In the genomic region with DNA sequence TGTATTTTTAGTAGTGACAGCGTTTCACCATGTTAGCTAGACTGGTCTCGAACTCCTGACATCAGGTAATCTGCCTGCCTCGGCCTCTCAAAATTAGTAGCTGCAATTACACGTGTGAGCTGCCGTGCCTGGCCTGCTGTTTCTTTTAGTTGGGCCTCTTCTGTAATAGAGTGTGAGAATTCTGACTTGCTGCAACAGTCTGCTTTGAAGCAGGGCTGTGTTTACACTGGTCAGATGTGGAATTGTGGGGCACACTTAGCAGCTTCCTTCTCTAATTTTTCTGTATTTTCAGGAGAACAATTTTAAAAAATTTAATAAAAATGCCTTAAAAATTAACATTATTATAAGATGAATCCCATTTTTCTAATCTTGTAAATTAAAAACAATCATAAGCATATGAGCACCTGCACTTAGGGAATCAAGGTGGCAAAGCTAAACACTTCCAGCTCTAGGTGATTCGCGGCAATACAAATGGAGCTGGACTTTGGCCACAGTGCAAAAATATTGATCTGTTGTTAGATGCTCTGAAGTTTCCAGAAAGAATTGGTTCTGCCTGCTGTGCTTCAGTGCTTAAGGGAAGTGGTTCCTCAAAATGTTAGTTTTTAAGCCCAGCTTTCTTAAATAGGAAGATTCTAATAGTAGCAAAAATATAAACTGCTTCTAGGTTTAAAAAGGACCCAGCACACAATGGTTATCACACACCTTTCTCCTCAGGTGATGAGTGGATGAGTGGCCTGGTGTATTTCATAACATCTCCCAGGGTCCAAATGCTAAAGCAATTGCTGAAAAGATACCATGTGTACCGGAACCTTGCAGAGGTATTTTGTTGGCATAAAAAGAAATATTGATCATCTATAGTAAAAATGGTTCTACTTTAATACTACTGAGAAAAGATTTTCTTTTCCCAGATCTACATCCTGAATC, we compare ENCODE assay signal across 22 cellular contexts.
DNase-seq lines count a peak whose midpoint lies in the region; ATAC-seq and TF ChIP-seq lines count a peak whose summit lies in the region.
"Had no signal": no experiment of that assay in that cellular context is flagged by ENCODE, and none has a peak within 500 bp of the region (broad histone marks: within the 10 kb centered on the region; RNA-seq: fewer than 3 reads in every experiment).

No MANE protein-coding gene starts in this region.

- DNase-seq in HuH-7 (ENCODE audit: low spot score): peak; percentile 9
- DNase-seq in left lobe of liver (ENCODE audit: low spot score): peak; percentile 48
- no peak for DNase-seq in anterior cingulate cortex (lab: John Stamatoyannopoulos, UW)
- DNase-seq in ACHN: no peak
- no peak for DNase-seq in DMS 273 (lab: John Stamatoyannopoulos, UW; ENCODE audit: unreplicated experiment)
- DNase-seq: Calu3, DMS153, DND-41, H7, IMR-90, KG1, MM.1S, NCI-H2029, NCI-H446, NCI-H524 treated with DMSO at 0.1 percent for 48 hours, NCI-H774, Right ventricle myocardium superior, RPMI8226 had no signal

- peak; percentile 86 for ATAC-seq in left lobe of liver
- ATAC-seq in HG02678 (IDR thresholded peaks at IDR 0.05; ENCODE audit: unreplicated experiment): no peak

- peak overlapping the region; percentile 59 for H2AFZ ChIP-seq in parathyroid adenoma

- no peak overlapping the region for H3K4me3 ChIP-seq in parathyroid adenoma (ENCODE audit: low read depth, low read length)
- H3K4me3 ChIP-seq: SJSA1 had no signal

- H3K4me1 ChIP-seq in parathyroid adenoma: peaks cover 5% of the 10 kb centered on the region
- H3K4me1 ChIP-seq: SJSA1 had no signal

- H3K4me2 ChIP-seq in parathyroid adenoma (ENCODE audit: low read length): no peak overlapping the region

- H3K9ac ChIP-seq in parathyroid adenoma: no peak overlapping the region

- no peaks in the 10 kb centered on the region for H3K27me3 ChIP-seq in parathyroid adenoma (ENCODE audit: control insufficient read depth, insufficient read depth, low read length)
- H3K27me3 ChIP-seq: SJSA1 had no signal

- H3K27ac ChIP-seq in angular gyrus (ENCODE audit: low read depth, low read length): peak overlapping the region; percentile 55
- no peak overlapping the region for H3K27ac ChIP-seq in parathyroid adenoma
- H3K27ac ChIP-seq: SJSA1 had no signal

- H3K9me3 ChIP-seq in parathyroid adenoma (ENCODE audit: control insufficient read depth, low read length): no peaks in the 10 kb centered on the region
- H3K9me3 ChIP-seq: SJSA1 had no signal

- no peaks in the 10 kb centered on the region for H3K36me3 ChIP-seq in parathyroid adenoma (ENCODE audit: control insufficient read depth, insufficient read depth, low read length)
- H3K36me3 ChIP-seq: SJSA1 had no signal

- no peak for TF ChIP-seq CTCF in parathyroid adenoma (IDR thresholded peaks at IDR 0.05)

- in situ Hi-C loops in ACHN (cut with HindIII; ENCODE audit: low pct_ligation_motif_present, low pct_unique_long_range_greater_than_20kb, low sequenced_read_pairs): no loop called here

- no peaks in the 10 kb centered on the region for H3K79me2 ChIP-seq in parathyroid adenoma

Comparison
In these comparisons a context has a peak if more than half of its experiments do, and no peak if none do; other contexts are left out.
1. DNase-seq: peak in HuH-7 (single experiment) and left lobe of liver (single experiment); none in anterior cingulate cortex (0 of 58), ACHN (single experiment) and DMS 273 (single experiment).